Comparison of ENCODE assay signal across 8 cellular contexts in the genomic region with DNA sequence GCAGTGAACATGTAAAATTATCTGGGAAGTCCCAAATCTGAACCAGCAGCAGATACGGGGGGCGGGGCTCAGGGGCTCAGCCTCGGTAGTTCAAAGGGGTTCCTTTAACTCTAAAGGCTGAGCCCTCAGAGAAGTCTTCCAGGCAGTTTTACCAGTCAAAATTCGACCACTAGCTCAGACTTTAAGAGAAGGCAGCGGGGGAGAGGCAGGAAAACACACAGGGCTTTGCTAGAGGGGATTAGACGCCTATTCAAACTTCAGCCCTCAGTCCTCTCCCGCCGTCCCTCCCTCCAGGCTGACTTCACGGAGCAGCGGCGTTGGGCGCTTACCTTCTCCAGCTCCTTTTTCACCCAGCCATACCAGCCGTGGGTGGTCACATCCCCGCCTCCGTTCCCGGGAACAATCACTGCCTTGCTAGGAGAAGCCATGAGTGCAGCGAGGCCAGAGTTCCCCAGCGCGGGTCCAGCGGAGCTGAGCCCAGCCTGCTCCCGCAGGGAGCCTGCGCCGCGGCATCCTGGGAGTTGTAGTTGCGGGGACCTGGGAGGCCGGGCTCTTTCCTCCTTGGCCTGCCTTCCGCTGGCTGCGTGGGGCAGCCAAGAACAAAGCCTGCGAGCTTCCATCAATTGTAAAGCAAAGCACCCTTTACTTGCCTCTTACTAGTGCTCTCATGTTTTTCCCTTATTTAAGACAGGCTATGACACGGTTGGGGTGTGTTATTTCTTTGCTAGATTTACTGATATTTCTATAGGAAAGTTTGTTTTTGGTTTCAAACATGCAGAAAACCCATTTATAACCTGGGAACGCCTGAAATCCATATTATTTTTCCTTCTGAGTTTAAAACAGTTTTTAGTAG. TPM values are rescaled to one million over a fixed set of nuclear protein-coding genes. Genes with fewer than 3 reads are reported as not detected.
A peak's percentile ranks its signal among the peaks of the same experiment; 100 is the strongest.
DNase-seq lines count a peak whose midpoint lies in the region; ATAC-seq, FAIRE-seq and TF ChIP-seq lines count a peak whose summit lies in the region.

RBBP9 (minus strand) TSS at position 486 of the 853 bp plus-strand sequence; CDS start at position 428, 58 bp downstream.

- H3K27ac ChIP-seq in A673 (ENCODE audit: low read depth, low read length, poor library complexity, severe bottlenecking) (peak within 1 kb of the TSS; percentile 70), VCaP (peak within 1 kb of the TSS; percentile 76), breast epithelium (peak within 1 kb of the TSS; percentile 59 to 73), small intestine (ENCODE audit: low read depth in 1 of 2, low read length in 1 of 2) (peak within 1 kb of the TSS in 1 of 2 donors; percentile 33)

- TF ChIP-seq CTCF in A673 (conservative IDR thresholded peaks at IDR 0.05; ENCODE audit: low read depth, low read length) (no peak), VCaP (conservative IDR thresholded peaks at IDR 0.05) (no peak), breast epithelium (IDR thresholded peaks at IDR 0.05) (no peak)

- H3K27me3 ChIP-seq in A673 (replicated peaks; ENCODE audit: insufficient read depth, low read depth, low read length, poor library complexity) (no peaks in the 10 kb centered on the region), breast epithelium (no peaks in the 10 kb centered on the region), small intestine (ENCODE audit: control insufficient read depth in 2 of 2, insufficient read depth in 2 of 2, low read length in 2 of 2) (no peaks in the 10 kb centered on the region)

- peak within 1 kb of the TSS; percentile 81 for H3K4me3 ChIP-seq in A673 (ENCODE audit: low read depth, low read length, poor library complexity, severe bottlenecking)
- H3K4me3 ChIP-seq in breast epithelium = peak within 1 kb of the TSS; percentile 68 to 81 (median 79)
- H3K4me3 ChIP-seq in small intestine (ENCODE audit: low read depth in 1 of 2, low read length in 2 of 2) = peak within 1 kb of the TSS; percentile 59 to 62

- intact Hi-C loops in A673 (cut with micrococcal nuclease; ENCODE audit: unreplicated experiment) (no loop called here), breast epithelium (cut with DNase I; ENCODE audit: low total_unique reads) (no loop called here)

- H3K9me3 ChIP-seq in A673 (ENCODE audit: low read depth, low read length, poor library complexity, severe bottlenecking) = no peaks in the 10 kb centered on the region
- no peaks in the 10 kb centered on the region for H3K9me3 ChIP-seq in breast epithelium
- H3K9me3 ChIP-seq in small intestine (ENCODE audit: control insufficient read depth, low read depth) = no peaks in the 10 kb centered on the region

- WGBS in small intestine, 3 donors = 1 to 3% (median 3%) methylated on average over 31 of the region's 31 CpGs

- TF ChIP-seq POLR2A in GM18526 (IDR thresholded peaks at IDR 0.05; ENCODE audit: extremely low read depth, insufficient read length) (peak; percentile 45), breast epithelium (IDR thresholded peaks at IDR 0.05) (no peak)

- H3K4me1 ChIP-seq in A673 (ENCODE audit: insufficient read depth, low read length, poor library complexity, severe bottlenecking) (no peaks in the 10 kb centered on the region), breast epithelium (peaks cover 0 to 9% of the 10 kb centered on the region in 2 donors), small intestine (ENCODE audit: control insufficient read depth in 2 of 2, insufficient read depth in 1 of 2, low read depth in 1 of 2, low read length in 1 of 2) (peaks cover 4 to 6% of the 10 kb centered on the region in 2 donors)

- no peak for FAIRE-seq in small intestine (lab: Jason Lieb, UNC)

- peak; percentile 92 for DNase-seq in A673 (ENCODE audit: low spot score)
- peak; percentile 90 for DNase-seq in NCI-H2171 (lab: John Stamatoyannopoulos, UW)
- peak; percentile 64 to 79 for DNase-seq in breast epithelium (ENCODE audit: low spot score in 2 of 2)
- peak; percentile 90 for DNase-seq in iPS-NIHi11 (ENCODE audit: low spot score)
- peak; percentile 87 for DNase-seq in small intestine

- POLR2A ChIA-PET in A673 (lab: Charles Lee; ENCODE audit: low non-redundant PET) = no interaction called here

- peak; percentile 96 for ATAC-seq in HG03064 (IDR thresholded peaks at IDR 0.05; ENCODE audit: low read depth, unreplicated experiment)

- H3K36me3 ChIP-seq in A673 (ENCODE audit: insufficient read depth, low read length, poor library complexity, severe bottlenecking) (no peaks in the 10 kb centered on the region), breast epithelium (no peaks in the 10 kb centered on the region), small intestine (ENCODE audit: control insufficient read depth in 2 of 2, insufficient read depth in 2 of 2, low read length in 2 of 2) (no peaks in the 10 kb centered on the region)

- no TSS peak for BruUV-seq in A673 (replicated peaks; lab: Mats Ljungman, UMichigan)

- CTCF ChIA-PET in A673 (lab: Charles Lee) = interaction anchor here (1.1 kb wide), 1 partner anchor 10 kb away, joined by 5 read pairs; the partner anchor contains the start of gene SEC23B

RNA-seq across cellular contexts. Expression of gene RBBP9, which starts in this region (rescaled TPM):
- total RNA-seq in A673 (2021) (20.1 and 20.3 TPM in 2 replicates), breast epithelium (10 to 100 TPM; 16.3 to 24.4 (median 17.7) TPM)
- 1 to 10 TPM; 5.7 to 7.2 (median 7.2) TPM for polyA plus RNA-seq in small intestine
